Comparison of ENCODE assay signal across 1 cellular context in genomic region chr19:13208964-13209796, GRCh38.
A peak's percentile ranks its signal among the peaks of the same experiment; 100 is the strongest.
TF ChIP-seq lines count a peak whose summit lies in the region.

No MANE protein-coding gene starts in this region.

TF ChIP-seq in GM12878, 131 proteins besides CTCF, POLR2A, EP300 and RAD21:
- TF ChIP-seq IKZF1 (conservative IDR thresholded peaks at IDR 0.05) (peak; percentile 14; the same call in 1 of the 2 replicates), ATF7 (IDR thresholded peaks at IDR 0.05; ENCODE audit: low read depth) (no peak), ZNF687 (IDR thresholded peaks at IDR 0.05) (0 out of 2 replicates have a peak, but pooled peaks have one; percentile 14), ZBTB40 (IDR thresholded peaks at IDR 0.05; ENCODE audit: borderline replicate concordance) (0 out of 2 replicates have a peak, but pooled peaks have one; percentile 24), IKZF2 (IDR thresholded peaks at IDR 0.05) (0 out of 4 replicates have a peak, but pooled peaks of 1 of the 2 experiments have one; percentile 16), NKRF (conservative IDR thresholded peaks at IDR 0.05) (0 out of 2 replicates have a peak, but pooled peaks have one; percentile 28), HDGF (IDR thresholded peaks at IDR 0.05) (0 out of 2 replicates have a peak, but pooled peaks have one; percentile 32), CBX5 (IDR thresholded peaks at IDR 0.05; ENCODE audit: low read depth) (no peak)
